20 cellular contexts compared by ENCODE assay signal in genomic region chr4:71020611-71021010, GRCh38. TPM values are rescaled to one million over a fixed set of nuclear protein-coding genes. Genes with fewer than 3 reads are reported as not detected.
A peak's percentile ranks its signal among the peaks of the same experiment; 100 is the strongest.
DNase-seq lines count a peak whose midpoint lies in the region; ATAC-seq, FAIRE-seq and TF ChIP-seq lines count a peak whose summit lies in the region.
"Had no signal": no experiment of that assay in that cellular context is flagged by ENCODE, and none has a peak within 500 bp of the region (broad histone marks: within the 10 kb centered on the region; RNA-seq: fewer than 3 reads in every experiment).

No MANE protein-coding gene starts in this region.

- H3K9me3 Mint-ChIP-seq in activated T-cell treated with anti-CD3 and anti-CD28 coated beads, Interleukin-2, amount 50 U/mL, for 72 hours = peaks cover 3 to 5% of the 10 kb centered on the region in 2 donors
- no peaks in the 10 kb centered on the region for H3K9me3 Mint-ChIP-seq in astrocyte (ENCODE audit: unreplicated experiment)

- H4K20me1 ChIP-seq in astrocyte (ENCODE audit: insufficient read depth, low read length) (no peaks in the 10 kb centered on the region), fibroblast of lung (ENCODE audit: control insufficient read depth, extremely low read depth, insufficient read depth, low read length) (no peaks in the 10 kb centered on the region)

- no peak for FAIRE-seq in astrocyte (lab: Jason Lieb, UNC)

- H3K4me1 ChIP-seq in astrocyte (ENCODE audit: insufficient read depth, low read length) (peaks cover 5% of the 10 kb centered on the region), fibroblast of lung (ENCODE audit: control insufficient read depth, extremely low read depth, insufficient read depth, low read length) (no peaks in the 10 kb centered on the region)
- H3K4me1 ChIP-seq: Peyer's patch had no signal

- peaks cover 5 to 11% of the 10 kb centered on the region in 2 donors for H3K36me3 Mint-ChIP-seq in activated T-cell treated with anti-CD3 and anti-CD28 coated beads, Interleukin-2, amount 50 U/mL, for 72 hours (ENCODE audit: insufficient read depth in 2 of 2)
- no peaks in the 10 kb centered on the region for H3K36me3 Mint-ChIP-seq in astrocyte (ENCODE audit: low read depth, unreplicated experiment)

- H3K27ac Mint-ChIP-seq in activated T-cell treated with anti-CD3 and anti-CD28 coated beads, Interleukin-2, amount 50 U/mL, for 72 hours = peak overlapping the region; percentile 33
- H3K27ac Mint-ChIP-seq in astrocyte (ENCODE audit: unreplicated experiment) = no peak overlapping the region

- no peaks in the 10 kb centered on the region for H3K9me3 ChIP-seq in astrocyte (ENCODE audit: insufficient read depth, low read depth, low read length)
- H3K9me3 ChIP-seq in fibroblast of lung (ENCODE audit: control insufficient read depth, insufficient read depth, low read depth, low read length) = no peaks in the 10 kb centered on the region
- H3K9me3 ChIP-seq: HAP-1, Peyer's patch had no signal

- no peak overlapping the region for H3K4me2 ChIP-seq in astrocyte (ENCODE audit: low read length)
- H3K4me2 ChIP-seq in fibroblast of lung (ENCODE audit: extremely low read depth, insufficient read depth, low read length) = no peak overlapping the region

- H3K4me3 Mint-ChIP-seq in activated T-cell treated with anti-CD3 and anti-CD28 coated beads, Interleukin-2, amount 50 U/mL, for 72 hours = no peak overlapping the region
- H3K4me3 Mint-ChIP-seq in astrocyte (ENCODE audit: unreplicated experiment) = no peak overlapping the region
- H3K4me3 Mint-ChIP-seq: CD14-positive monocyte had no signal

- no peaks in the 10 kb centered on the region for H3K27me3 ChIP-seq in astrocyte (ENCODE audit: insufficient read depth, low read length)
- no peaks in the 10 kb centered on the region for H3K27me3 ChIP-seq in fibroblast of lung (ENCODE audit: control insufficient read depth, insufficient read depth, low read length)
- H3K27me3 ChIP-seq: Peyer's patch had no signal

- no peak overlapping the region for H3K9ac ChIP-seq in astrocyte (ENCODE audit: low read length)
- H3K9ac ChIP-seq in fibroblast of lung (ENCODE audit: insufficient read depth, low read length) = no peak overlapping the region
- H3K9ac ChIP-seq: GM23248 had no signal

- DNase-seq in activated T-cell treated with anti-CD3 and anti-CD28 coated beads, Interleukin-2, amount 50 U/mL, for 72 hours = no peak
- DNase-seq in activated T-cell treated with anti-CD3 and anti-CD28 coated beads, Interleukin-2, amount 50 U/mL, for 1 hour = no peak
- DNase-seq in astrocyte (ENCODE audit: low read depth) (peak; percentile 12), fibroblast of lung (ENCODE audit: low read depth in 2 of 2) (peak; percentile 28 to 49), smooth muscle cell of the brain vasculature (ENCODE audit: low read depth, low spot score) (peak; percentile 26), T-helper 1 cell (no peak), D341Med (ENCODE audit: low spot score) (no peak), NCI-H1436 (lab: John Stamatoyannopoulos, UW) (no peak)
- DNase-seq: AML-193, DMS 273 treated with DMSO at 0.1 percent for 48 hours, GF-D8, GM23248, Kasumi-1, NCI-H1105, NCI-H1694, NCI-H2081 treated with DMSO at 0.1 percent for 48 hours, Peyer's patch had no signal

- H3K36me3 ChIP-seq in astrocyte (ENCODE audit: insufficient read depth, low read length) (no peaks in the 10 kb centered on the region), fibroblast of lung (ENCODE audit: control insufficient read depth, insufficient read depth, low read length) (no peaks in the 10 kb centered on the region)
- H3K36me3 ChIP-seq: Peyer's patch had no signal

- TF ChIP-seq CTCF in astrocyte (IDR thresholded peaks at IDR 0.05; ENCODE audit: insufficient read depth, low read depth, low read length) (no peak), fibroblast of lung (conservative IDR thresholded peaks at IDR 0.05 in 1 of 2, IDR thresholded peaks at IDR 0.05 in 1 of 2; ENCODE audit: low read depth in 1 of 2, low read length in 2 of 2) (no peak)

- ATAC-seq in activated T-cell treated with anti-CD3 and anti-CD28 coated beads, Interleukin-2, amount 50 U/mL, for 72 hours (replicated peaks in 1 of 2) = no peak

- H3K27me3 Mint-ChIP-seq in activated T-cell treated with anti-CD3 and anti-CD28 coated beads, Interleukin-2, amount 50 U/mL, for 72 hours (ENCODE audit: low read depth) = no peaks in the 10 kb centered on the region
- H3K27me3 Mint-ChIP-seq in astrocyte (ENCODE audit: low read depth, unreplicated experiment) = no peaks in the 10 kb centered on the region

- no peaks in the 10 kb centered on the region for H3K4me1 Mint-ChIP-seq in activated T-cell treated with anti-CD3 and anti-CD28 coated beads, Interleukin-2, amount 50 U/mL, for 72 hours (ENCODE audit: low read depth)
- H3K4me1 Mint-ChIP-seq in astrocyte (ENCODE audit: low read depth, unreplicated experiment) = peaks cover 3% of the 10 kb centered on the region

- no peak overlapping the region for H3K4me3 ChIP-seq in astrocyte (ENCODE audit: insufficient read depth, low read depth, low read length)
- H3K4me3 ChIP-seq in fibroblast of lung (replicated peaks in 1 of 4; ENCODE audit: control extremely low read depth in 1 of 4, insufficient read depth in 1 of 4, low read depth in 3 of 4, low read length in 4 of 4) = no peak overlapping the region
- H3K4me3 ChIP-seq: GM23248, HAP-1, Peyer's patch had no signal

- H3K27ac ChIP-seq in astrocyte (ENCODE audit: low read depth, low read length) = no peak overlapping the region
- no peak overlapping the region for H3K27ac ChIP-seq in fibroblast of lung (ENCODE audit: insufficient read depth, low read length)
- H3K27ac ChIP-seq: 22Rv1, GM23248, Peyer's patch had no signal

- H2AFZ ChIP-seq in astrocyte (ENCODE audit: low read depth, low read length) (no peak overlapping the region), fibroblast of lung (ENCODE audit: low read length) (no peak overlapping the region)
- H2AFZ ChIP-seq: GM23248 had no signal

- peaks cover 7% of the 10 kb centered on the region for H3K79me2 ChIP-seq in astrocyte (ENCODE audit: insufficient read depth, low read length)
- peaks cover 2% of the 10 kb centered on the region for H3K79me2 ChIP-seq in fibroblast of lung (ENCODE audit: control insufficient read depth, insufficient read depth, low read length)

RNA-seq across cellular contexts. Expression of gene DCK, which starts 27.2 kb away (rescaled TPM):
- 10 to 100 TPM; 36.6 to 45.4 TPM for total RNA-seq in activated T-cell treated with anti-CD3 and anti-CD28 coated beads, Interleukin-2, amount 50 U/mL, for 72 hours
- total RNA-seq in astrocyte (7.0 and 10.8 TPM in 2 replicates), fibroblast of lung (10.0 and 12.2 TPM in 2 replicates)
- polyA plus RNA-seq in fibroblast of lung = 18.4 and 20.4 TPM in 2 replicates
- 11.3 and 13.7 TPM in 2 replicates for polyA plus RNA-seq in fibroblast of lung (2012)
- polyA minus RNA-seq in fibroblast of lung (ENCODE audit: low replicate concordance) = 0.52 and 0.71 TPM in 2 replicates

Comparison
In these comparisons a context has a peak if more than half of its experiments do, and no peak if none do; other contexts are left out.
1. DNase-seq: peak in astrocyte (single experiment), fibroblast of lung (2 of 2) and smooth muscle cell of the brain vasculature (single experiment); none in activated T-cell treated with anti-CD3 and anti-CD28 coated beads, Interleukin-2, amount 50 U/mL, for 72 hours (0 of 2), activated T-cell treated with anti-CD3 and anti-CD28 coated beads, Interleukin-2, amount 50 U/mL, for 1 hour (single experiment), T-helper 1 cell (0 of 5), D341Med (single experiment) and NCI-H1436 (single experiment).